ENCODE assay signal across 15 cellular contexts in genomic region chr6:105759946-105760345, GRCh38.
DNase-seq lines count a peak whose midpoint lies in the region; ATAC-seq and TF ChIP-seq lines count a peak whose summit lies in the region.
"Had no signal": no experiment of that assay in that cellular context is flagged by ENCODE, and none has a peak within 500 bp of the region (broad histone marks: within the 10 kb centered on the region; RNA-seq: fewer than 3 reads in every experiment).

No MANE protein-coding gene starts in this region.

- DNase-seq in AG04449 (ENCODE audit: low read depth, low spot score) (peak; percentile 49), HT1080 (ENCODE audit: low read depth) (peak; percentile 78), mammary epithelial cell (peak; percentile 77), kidney tubule cell (ENCODE audit: low spot score) (peak; percentile 63), OCI-M2 (lab: John Stamatoyannopoulos, UW; ENCODE audit: unreplicated experiment) (no peak), NCI-H1048 (lab: John Stamatoyannopoulos, UW) (no peak)
- DNase-seq: activated naive CD8-positive, alpha-beta T cell treated with anti-CD3 and anti-CD28 coated beads, Interleukin-2, amount 50 U/mL, for 24 hours; effector CD4-positive, alpha-beta T cell; lower lobe of right lung; NCI-H187 treated with DMSO at 0.1 percent for 48 hours had no signal

- H3K27ac ChIP-seq in mammary epithelial cell (ENCODE audit: insufficient read depth, low read depth, low read length) = no peak overlapping the region
- H3K27ac ChIP-seq: BLaER1, lower lobe of right lung had no signal

- no peaks in the 10 kb centered on the region for H3K9me3 ChIP-seq in mammary epithelial cell (replicated peaks; ENCODE audit: insufficient read depth, low read length)
- H3K9me3 ChIP-seq: BLaER1, lower lobe of right lung had no signal

- in situ Hi-C loops in mammary epithelial cell (cut with MboI; ENCODE audit: low sequenced_read_pairs in 2 of 2) = no loop called here

- no peaks in the 10 kb centered on the region for H3K27me3 ChIP-seq in mammary epithelial cell (ENCODE audit: insufficient read depth, low read length)
- H3K27me3 ChIP-seq: BLaER1 had no signal

- H3K4me2 ChIP-seq in mammary epithelial cell (ENCODE audit: insufficient read depth, low read depth, low read length) = no peak overlapping the region
- H3K4me2 ChIP-seq: BLaER1 had no signal

- no peak overlapping the region for H3K9ac ChIP-seq in mammary epithelial cell (ENCODE audit: insufficient read depth, low read length)
- H3K9ac ChIP-seq: BLaER1, KMS-11 had no signal

- BruUV-seq in mammary epithelial cell (replicated peaks; lab: Mats Ljungman, UMichigan) = no TSS peak

- intact Hi-C loops in mammary epithelial cell (cut with micrococcal nuclease) = no loop called here

- POLR2A ChIA-PET in AG04449 (lab: Yijun Ruan, JAX) = interaction anchor here (1.2 kb wide), 1 partner anchor 10 kb away, joined by 3 read pairs; no protein-coding TSS in a partner anchor

- dilution Hi-C loops in mammary epithelial cell (cut with HindIII; ENCODE audit: low sequenced_read_pairs) = no loop called here

- H4K20me1 ChIP-seq in mammary epithelial cell (ENCODE audit: insufficient read depth, low read length) = no peaks in the 10 kb centered on the region
- H4K20me1 ChIP-seq: BLaER1 had no signal

- peaks cover 47% of the 10 kb centered on the region for H3K4me1 ChIP-seq in mammary epithelial cell (ENCODE audit: insufficient read depth, low read length)
- H3K4me1 ChIP-seq: lower lobe of right lung had no signal

- H2AFZ ChIP-seq in mammary epithelial cell (ENCODE audit: low read depth, low read length) = no peak overlapping the region

- whole genome bisulfite sequencing in mammary epithelial cell (ENCODE audit: low coverage, missing lambda C conversion rate) = 50% methylated on average over 4 of the region's 4 CpGs

- CTCF ChIA-PET in AG04449 (lab: Yijun Ruan, JAX) = interaction anchor here (0.7 to 1.0 kb wide), 2 partner anchors 12 to 18 kb away, joined by 3 to 4 read pairs; no protein-coding TSS in a partner anchor
- CTCF ChIA-PET in mammary epithelial cell (lab: Charles Lee; ENCODE audit: low non-redundant PET) = no interaction called here

- no peaks in the 10 kb centered on the region for H3K79me2 ChIP-seq in mammary epithelial cell (ENCODE audit: insufficient read depth, low read length)

- ATAC-seq in GM19395 (IDR thresholded peaks at IDR 0.05; ENCODE audit: unreplicated experiment) (no peak), GM21381 (IDR thresholded peaks at IDR 0.05; ENCODE audit: unreplicated experiment) (no peak)
- ATAC-seq: activated naive CD8-positive, alpha-beta T cell treated with anti-CD3 and anti-CD28 coated beads, Interleukin-2, amount 50 U/mL, for 24 hours; lower lobe of right lung; WTC11 had no signal

- H3K4me3 ChIP-seq in AG04449 (ENCODE audit: low read depth, low read length) (no peak overlapping the region), mammary epithelial cell (replicated peaks in 1 of 3; ENCODE audit: insufficient read depth in 1 of 3, low read depth in 2 of 3, low read length in 3 of 3) (no peak overlapping the region)
- H3K4me3 ChIP-seq: BLaER1, lower lobe of right lung had no signal

- no peaks in the 10 kb centered on the region for H3K36me3 ChIP-seq in mammary epithelial cell (ENCODE audit: insufficient read depth, low read length)
- H3K36me3 ChIP-seq: BLaER1, lower lobe of right lung had no signal

- TF ChIP-seq CTCF in AG04449 (IDR thresholded peaks at IDR 0.05; ENCODE audit: insufficient read depth, low read length, missing control alignments) = no peak
- TF ChIP-seq CTCF in mammary epithelial cell (conservative IDR thresholded peaks at IDR 0.05 in 1 of 2, IDR thresholded peaks at IDR 0.05 in 1 of 2; ENCODE audit: extremely low read depth in 1 of 2, insufficient read depth in 1 of 2, low read depth in 1 of 2, low read length in 2 of 2) = no peak

Comparison
In these comparisons a context has a peak if more than half of its experiments do, and no peak if none do; other contexts are left out.
1. DNase-seq: peak in AG04449 (single experiment), HT1080 (single experiment), mammary epithelial cell (single experiment) and kidney tubule cell (single experiment); none in OCI-M2 (single experiment) and NCI-H1048 (single experiment).